ENCODE assay signal across 8 cellular contexts in the genomic region with DNA sequence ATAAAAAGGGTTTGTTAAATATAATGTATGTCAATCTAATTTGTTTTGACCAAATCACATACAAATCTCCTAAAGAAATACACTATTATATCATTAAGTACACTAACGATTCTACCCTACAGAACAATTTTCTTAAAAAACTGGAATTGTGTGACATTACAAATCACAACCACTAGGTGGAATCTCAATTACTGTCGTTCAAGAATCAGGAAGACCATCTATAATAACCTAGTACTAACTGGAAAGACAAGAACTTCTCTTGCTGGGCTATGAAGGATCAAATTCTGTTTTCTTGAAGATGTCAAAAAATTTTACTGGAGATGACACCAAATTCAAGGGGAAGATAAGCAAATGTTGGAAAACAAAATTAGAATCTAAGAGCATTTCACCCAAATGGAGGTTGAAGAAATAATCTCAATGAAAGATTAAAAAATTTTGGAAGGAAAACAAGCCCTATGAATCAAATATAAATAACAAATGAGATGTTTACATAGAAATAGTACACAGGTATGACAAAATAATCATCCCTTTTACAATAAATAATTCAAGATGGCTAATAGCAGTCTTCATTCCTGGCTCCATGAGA.
A peak's percentile ranks its signal among the peaks of the same experiment; 100 is the strongest.
DNase-seq lines count a peak whose midpoint lies in the region; ATAC-seq and TF ChIP-seq lines count a peak whose summit lies in the region.

No MANE protein-coding gene starts in this region.

- DNase-seq in Ammon's horn (ENCODE audit: low spot score) (peak; percentile 31), HT-29 (ENCODE audit: low spot score) (peak; percentile 76), SW480 (ENCODE audit: low spot score) (peak; percentile 50), germinal center (ENCODE audit: low spot score) (peak; percentile 17), thoracic aorta (ENCODE audit: low spot score) (no peak)

- peak; percentile 40 for TF ChIP-seq CTCF in thoracic aorta (IDR thresholded peaks at IDR 0.05)

- no peaks in the 10 kb centered on the region for H3K27me3 ChIP-seq in thoracic aorta (replicated peaks; ENCODE audit: insufficient read depth)

- H3K4me3 ChIP-seq in thoracic aorta: no peak overlapping the region

- peaks cover 0 to 7% of the 10 kb centered on the region in 2 donors for H3K4me1 ChIP-seq in thoracic aorta (ENCODE audit: control insufficient read depth in 1 of 2, low read depth in 2 of 2)

- H3K36me3 ChIP-seq in thoracic aorta: peaks cover 3% of the 10 kb centered on the region

- ATAC-seq in GM18508 (IDR thresholded peaks at IDR 0.05; ENCODE audit: insufficient read depth, unreplicated experiment): peak; percentile 67
- no peak for ATAC-seq in thoracic aorta (ENCODE audit: insufficient number of reproducible peaks, low FRiP score, low read depth)
- ATAC-seq in HG02571 (IDR thresholded peaks at IDR 0.05; ENCODE audit: unreplicated experiment): no peak
- no peak for ATAC-seq in GM18520 (IDR thresholded peaks at IDR 0.05; ENCODE audit: unreplicated experiment)

- H3K27ac ChIP-seq in thoracic aorta: no peak overlapping the region

- H3K9me3 ChIP-seq in thoracic aorta: no peaks in the 10 kb centered on the region
